1 cellular context compared by ENCODE assay signal in the genomic region with DNA sequence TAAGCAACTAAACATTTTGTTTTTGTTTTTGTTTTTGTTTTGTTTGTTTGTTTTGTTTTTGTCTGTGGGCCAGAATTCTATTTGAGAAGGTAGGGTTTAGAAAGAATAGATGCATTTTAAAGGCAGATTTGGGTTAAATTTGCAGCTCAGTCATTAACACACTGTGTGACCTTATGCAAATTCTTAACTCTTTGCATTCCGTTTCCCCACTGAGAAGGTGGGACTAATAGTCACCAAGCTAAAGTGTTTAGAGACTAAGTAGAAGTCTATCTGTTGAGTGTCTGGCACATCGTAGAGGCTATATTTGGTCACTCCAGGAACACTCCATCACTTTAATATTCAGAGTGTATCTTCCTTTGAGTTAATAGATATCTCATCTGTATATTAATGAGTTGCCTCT.
TF ChIP-seq lines count a peak whose summit lies in the region.

No MANE protein-coding gene starts in this region.

TF ChIP-seq in H1, 55 proteins besides CTCF, POLR2A, EP300 and RAD21 (continued from another document):
- TF ChIP-seq TAF1 (IDR thresholded peaks at IDR 0.05; ENCODE audit: low read depth, low read length) (no peak), ATF3 (IDR thresholded peaks at IDR 0.05; ENCODE audit: insufficient read depth, low read depth, low read length) (no peak), SRF (IDR thresholded peaks at IDR 0.05; ENCODE audit: low read depth, low read length) (no peak), JUND (IDR thresholded peaks at IDR 0.05; ENCODE audit: low read length) (no peak)
- TF ChIP-seq, protein P1, sequence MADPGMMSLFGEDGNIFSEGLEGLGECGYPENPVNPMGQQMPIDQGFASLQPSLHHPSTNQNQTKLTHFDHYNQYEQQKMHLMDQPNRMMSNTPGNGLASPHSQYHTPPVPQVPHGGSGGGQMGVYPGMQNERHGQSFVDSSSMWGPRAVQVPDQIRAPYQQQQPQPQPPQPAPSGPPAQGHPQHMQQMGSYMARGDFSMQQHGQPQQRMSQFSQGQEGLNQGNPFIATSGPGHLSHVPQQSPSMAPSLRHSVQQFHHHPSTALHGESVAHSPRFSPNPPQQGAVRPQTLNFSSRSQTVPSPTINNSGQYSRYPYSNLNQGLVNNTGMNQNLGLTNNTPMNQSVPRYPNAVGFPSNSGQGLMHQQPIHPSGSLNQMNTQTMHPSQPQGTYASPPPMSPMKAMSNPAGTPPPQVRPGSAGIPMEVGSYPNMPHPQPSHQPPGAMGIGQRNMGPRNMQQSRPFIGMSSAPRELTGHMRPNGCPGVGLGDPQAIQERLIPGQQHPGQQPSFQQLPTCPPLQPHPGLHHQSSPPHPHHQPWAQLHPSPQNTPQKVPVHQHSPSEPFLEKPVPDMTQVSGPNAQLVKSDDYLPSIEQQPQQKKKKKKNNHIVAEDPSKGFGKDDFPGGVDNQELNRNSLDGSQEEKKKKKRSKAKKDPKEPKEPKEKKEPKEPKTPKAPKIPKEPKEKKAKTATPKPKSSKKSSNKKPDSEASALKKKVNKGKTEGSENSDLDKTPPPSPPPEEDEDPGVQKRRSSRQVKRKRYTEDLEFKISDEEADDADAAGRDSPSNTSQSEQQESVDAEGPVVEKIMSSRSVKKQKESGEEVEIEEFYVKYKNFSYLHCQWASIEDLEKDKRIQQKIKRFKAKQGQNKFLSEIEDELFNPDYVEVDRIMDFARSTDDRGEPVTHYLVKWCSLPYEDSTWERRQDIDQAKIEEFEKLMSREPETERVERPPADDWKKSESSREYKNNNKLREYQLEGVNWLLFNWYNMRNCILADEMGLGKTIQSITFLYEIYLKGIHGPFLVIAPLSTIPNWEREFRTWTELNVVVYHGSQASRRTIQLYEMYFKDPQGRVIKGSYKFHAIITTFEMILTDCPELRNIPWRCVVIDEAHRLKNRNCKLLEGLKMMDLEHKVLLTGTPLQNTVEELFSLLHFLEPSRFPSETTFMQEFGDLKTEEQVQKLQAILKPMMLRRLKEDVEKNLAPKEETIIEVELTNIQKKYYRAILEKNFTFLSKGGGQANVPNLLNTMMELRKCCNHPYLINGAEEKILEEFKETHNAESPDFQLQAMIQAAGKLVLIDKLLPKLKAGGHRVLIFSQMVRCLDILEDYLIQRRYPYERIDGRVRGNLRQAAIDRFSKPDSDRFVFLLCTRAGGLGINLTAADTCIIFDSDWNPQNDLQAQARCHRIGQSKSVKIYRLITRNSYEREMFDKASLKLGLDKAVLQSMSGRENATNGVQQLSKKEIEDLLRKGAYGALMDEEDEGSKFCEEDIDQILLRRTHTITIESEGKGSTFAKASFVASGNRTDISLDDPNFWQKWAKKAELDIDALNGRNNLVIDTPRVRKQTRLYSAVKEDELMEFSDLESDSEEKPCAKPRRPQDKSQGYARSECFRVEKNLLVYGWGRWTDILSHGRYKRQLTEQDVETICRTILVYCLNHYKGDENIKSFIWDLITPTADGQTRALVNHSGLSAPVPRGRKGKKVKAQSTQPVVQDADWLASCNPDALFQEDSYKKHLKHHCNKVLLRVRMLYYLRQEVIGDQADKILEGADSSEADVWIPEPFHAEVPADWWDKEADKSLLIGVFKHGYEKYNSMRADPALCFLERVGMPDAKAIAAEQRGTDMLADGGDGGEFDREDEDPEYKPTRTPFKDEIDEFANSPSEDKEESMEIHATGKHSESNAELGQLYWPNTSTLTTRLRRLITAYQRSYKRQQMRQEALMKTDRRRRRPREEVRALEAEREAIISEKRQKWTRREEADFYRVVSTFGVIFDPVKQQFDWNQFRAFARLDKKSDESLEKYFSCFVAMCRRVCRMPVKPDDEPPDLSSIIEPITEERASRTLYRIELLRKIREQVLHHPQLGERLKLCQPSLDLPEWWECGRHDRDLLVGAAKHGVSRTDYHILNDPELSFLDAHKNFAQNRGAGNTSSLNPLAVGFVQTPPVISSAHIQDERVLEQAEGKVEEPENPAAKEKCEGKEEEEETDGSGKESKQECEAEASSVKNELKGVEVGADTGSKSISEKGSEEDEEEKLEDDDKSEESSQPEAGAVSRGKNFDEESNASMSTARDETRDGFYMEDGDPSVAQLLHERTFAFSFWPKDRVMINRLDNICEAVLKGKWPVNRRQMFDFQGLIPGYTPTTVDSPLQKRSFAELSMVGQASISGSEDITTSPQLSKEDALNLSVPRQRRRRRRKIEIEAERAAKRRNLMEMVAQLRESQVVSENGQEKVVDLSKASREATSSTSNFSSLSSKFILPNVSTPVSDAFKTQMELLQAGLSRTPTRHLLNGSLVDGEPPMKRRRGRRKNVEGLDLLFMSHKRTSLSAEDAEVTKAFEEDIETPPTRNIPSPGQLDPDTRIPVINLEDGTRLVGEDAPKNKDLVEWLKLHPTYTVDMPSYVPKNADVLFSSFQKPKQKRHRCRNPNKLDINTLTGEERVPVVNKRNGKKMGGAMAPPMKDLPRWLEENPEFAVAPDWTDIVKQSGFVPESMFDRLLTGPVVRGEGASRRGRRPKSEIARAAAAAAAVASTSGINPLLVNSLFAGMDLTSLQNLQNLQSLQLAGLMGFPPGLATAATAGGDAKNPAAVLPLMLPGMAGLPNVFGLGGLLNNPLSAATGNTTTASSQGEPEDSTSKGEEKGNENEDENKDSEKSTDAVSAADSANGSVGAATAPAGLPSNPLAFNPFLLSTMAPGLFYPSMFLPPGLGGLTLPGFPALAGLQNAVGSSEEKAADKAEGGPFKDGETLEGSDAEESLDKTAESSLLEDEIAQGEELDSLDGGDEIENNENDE (IDR thresholded peaks at IDR 0.05; ENCODE audit: insufficient replicate concordance, low read length) = no peak
